In the genomic region with DNA sequence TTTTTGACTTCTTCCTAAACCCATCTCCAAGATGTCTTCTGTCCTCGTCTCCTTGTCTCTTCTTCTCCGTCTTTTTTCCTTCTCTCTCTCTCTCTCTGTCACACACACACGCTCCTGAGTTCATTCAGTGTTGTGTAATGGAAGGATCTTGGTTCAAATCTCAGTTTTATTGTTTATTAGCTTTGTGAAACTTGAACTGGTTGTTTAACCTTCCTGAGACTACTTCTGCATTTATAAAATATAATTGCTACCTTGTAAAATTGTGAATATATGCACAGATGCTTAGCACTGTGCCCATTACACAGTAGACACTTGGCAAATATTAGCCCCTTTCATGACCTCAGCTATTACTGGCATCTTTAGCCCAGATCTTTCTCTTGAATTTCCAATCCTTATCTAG, we compare ENCODE assay signal across 21 cellular contexts. TPM values are rescaled to one million over a fixed set of nuclear protein-coding genes. Genes with fewer than 3 reads are reported as not detected.
DNase-seq lines count a peak whose midpoint lies in the region; ATAC-seq and TF ChIP-seq lines count a peak whose summit lies in the region.
"Had no signal": no experiment of that assay in that cellular context is flagged by ENCODE, and none has a peak within 500 bp of the region (broad histone marks: within the 10 kb centered on the region; RNA-seq: fewer than 3 reads in every experiment).

No MANE protein-coding gene starts in this region.

- ATAC-seq in HG03469 (IDR thresholded peaks at IDR 0.05; ENCODE audit: unreplicated experiment) = no peak
- ATAC-seq: body of pancreas, GM23338, sciatic nerve, SK-N-SH treated with all-trans-retinoic acid at 6 μM for 48 hours had no signal

- H3K79me2 ChIP-seq in parathyroid adenoma = no peaks in the 10 kb centered on the region

- peak overlapping the region; percentile 1 for H2AFZ ChIP-seq in parathyroid adenoma
- H2AFZ ChIP-seq: GM23338 had no signal

- H3K9me3 ChIP-seq in parathyroid adenoma (ENCODE audit: control insufficient read depth, low read length) = no peaks in the 10 kb centered on the region
- H3K9me3 ChIP-seq: body of pancreas, uterus had no signal

- peaks cover 12% of the 10 kb centered on the region for H3K4me1 ChIP-seq in parathyroid adenoma

- peak overlapping the region; percentile 81 for H3K4me3 Mint-ChIP-seq in activated naive CD4-positive, alpha-beta T cell treated with anti-CD3 and anti-CD28 coated beads, Interleukin-2, amount 10 ng/mL, durations not matched to agents 7 days and 5 days
- H3K4me3 Mint-ChIP-seq in activated naive CD4-positive, alpha-beta T cell treated with anti-CD3 and anti-CD28 coated beads for 36 hours = no peak overlapping the region
- H3K4me3 Mint-ChIP-seq in IgD-negative memory B cell = peak overlapping the region; percentile 3 to 99 (median 56)
- H3K4me3 Mint-ChIP-seq: GM23338 had no signal

- H3K36me3 ChIP-seq in parathyroid adenoma (ENCODE audit: control insufficient read depth, insufficient read depth, low read length) = no peaks in the 10 kb centered on the region
- H3K36me3 ChIP-seq: uterus had no signal

- no peak for DNase-seq in activated naive CD4-positive, alpha-beta T cell treated with anti-CD3 and anti-CD28 coated beads, Interleukin-2, amount 10 ng/mL, durations not matched to agents 7 days and 5 days
- no peak for DNase-seq in activated naive CD4-positive, alpha-beta T cell treated with anti-CD3 and anti-CD28 coated beads for 36 hours
- DNase-seq in dorsolateral prefrontal cortex = no peak
- no peak for DNase-seq in NAMALWA (ENCODE audit: low spot score)
- no peak for DNase-seq in NCI-H2171 treated with DMSO at 0.1 percent for 48 hours (lab: John Stamatoyannopoulos, UW)
- DNase-seq: activated gamma-delta T cell treated with Interleukin-2 at 50 U/mL for 16 hours, body of pancreas, COR-L47, foreskin fibroblast, kidney glomerular epithelial cell, midbrain, MM.1S, NCI-H1694 treated with DMSO at 0.1 percent for 48 hours, NCI-H446 treated with DMSO at 0.1 percent for 48 hours, uterus had no signal

- H3K27ac ChIP-seq in dorsolateral prefrontal cortex (peak overlapping the region in 40 of 59 donors; percentile 2 to 99 (median 93)), parathyroid adenoma (no peak overlapping the region)
- H3K27ac ChIP-seq: uterus had no signal

- H3K27me3 Mint-ChIP-seq in activated naive CD4-positive, alpha-beta T cell treated with anti-CD3 and anti-CD28 coated beads, Interleukin-2, amount 10 ng/mL, durations not matched to agents 7 days and 5 days = no peaks in the 10 kb centered on the region
- no peaks in the 10 kb centered on the region for H3K27me3 Mint-ChIP-seq in activated naive CD4-positive, alpha-beta T cell treated with anti-CD3 and anti-CD28 coated beads for 36 hours (ENCODE audit: low read depth)
- H3K27me3 Mint-ChIP-seq in IgD-negative memory B cell = no peaks in the 10 kb centered on the region

- no peak overlapping the region for H3K9ac ChIP-seq in parathyroid adenoma

- CTCF ChIA-PET in activated naive CD4-positive, alpha-beta T cell treated with anti-CD3 and anti-CD28 coated beads, Interleukin-2, amount 10 ng/mL, durations not matched to agents 7 days and 5 days (lab: Charles Lee) = interaction anchor here (1.3 to 1.8 kb wide), 2 partner anchors 17 to 21 kb away, joined by 3 to 7 read pairs; no protein-coding TSS in a partner anchor
- CTCF ChIA-PET in activated naive CD4-positive, alpha-beta T cell treated with anti-CD3 and anti-CD28 coated beads for 36 hours (lab: Charles Lee) = interaction anchor here (1.0 to 1.4 kb wide), 3 partner anchors 41 to 165 kb away, joined by 3 read pairs; partner anchors contain the start of gene RANBP3L

- peaks cover 28% of the 10 kb centered on the region for H3K4me1 Mint-ChIP-seq in activated naive CD4-positive, alpha-beta T cell treated with anti-CD3 and anti-CD28 coated beads, Interleukin-2, amount 10 ng/mL, durations not matched to agents 7 days and 5 days
- H3K4me1 Mint-ChIP-seq in activated naive CD4-positive, alpha-beta T cell treated with anti-CD3 and anti-CD28 coated beads for 36 hours (ENCODE audit: low read depth) = peaks cover 33% of the 10 kb centered on the region
- peaks cover 17 to 30% (median 29%) of the 10 kb centered on the region in 3 donors for H3K4me1 Mint-ChIP-seq in IgD-negative memory B cell

- H3K27ac Mint-ChIP-seq in activated naive CD4-positive, alpha-beta T cell treated with anti-CD3 and anti-CD28 coated beads, Interleukin-2, amount 10 ng/mL, durations not matched to agents 7 days and 5 days = no peak overlapping the region
- H3K27ac Mint-ChIP-seq in activated naive CD4-positive, alpha-beta T cell treated with anti-CD3 and anti-CD28 coated beads for 36 hours = no peak overlapping the region
- H3K27ac Mint-ChIP-seq in IgD-negative memory B cell = peak overlapping the region in 2 of 3 donors; percentile 8 to 81
- H3K27ac Mint-ChIP-seq: GM23338 had no signal

- H3K4me3 ChIP-seq in dorsolateral prefrontal cortex (no peak overlapping the region), parathyroid adenoma (ENCODE audit: low read depth, low read length) (no peak overlapping the region)
- H3K4me3 ChIP-seq: body of pancreas, GM23338, uterus had no signal

- H3K27me3 ChIP-seq in dorsolateral prefrontal cortex (no peaks in the 10 kb centered on the region), parathyroid adenoma (ENCODE audit: control insufficient read depth, insufficient read depth, low read length) (no peaks in the 10 kb centered on the region)
- H3K27me3 ChIP-seq: body of pancreas, uterus had no signal

- H3K36me3 Mint-ChIP-seq in activated naive CD4-positive, alpha-beta T cell treated with anti-CD3 and anti-CD28 coated beads, Interleukin-2, amount 10 ng/mL, durations not matched to agents 7 days and 5 days = no peaks in the 10 kb centered on the region
- no peaks in the 10 kb centered on the region for H3K36me3 Mint-ChIP-seq in activated naive CD4-positive, alpha-beta T cell treated with anti-CD3 and anti-CD28 coated beads for 36 hours (ENCODE audit: low read depth)
- H3K36me3 Mint-ChIP-seq in IgD-negative memory B cell = no peaks in the 10 kb centered on the region

- no peak overlapping the region for H3K4me2 ChIP-seq in parathyroid adenoma (ENCODE audit: low read length)
- H3K4me2 ChIP-seq: GM23338 had no signal

- no peak for TF ChIP-seq CTCF in dorsolateral prefrontal cortex (IDR thresholded peaks at IDR 0.05 in 54 of 56, conservative IDR thresholded peaks at IDR 0.05 in 2 of 56; ENCODE audit: low read depth in 1 of 56, partially characterized antibody in 56 of 56)
- TF ChIP-seq CTCF in parathyroid adenoma (IDR thresholded peaks at IDR 0.05) = no peak

- no peaks in the 10 kb centered on the region for H3K9me3 Mint-ChIP-seq in activated naive CD4-positive, alpha-beta T cell treated with anti-CD3 and anti-CD28 coated beads, Interleukin-2, amount 10 ng/mL, durations not matched to agents 7 days and 5 days
- H3K9me3 Mint-ChIP-seq in activated naive CD4-positive, alpha-beta T cell treated with anti-CD3 and anti-CD28 coated beads for 36 hours = no peaks in the 10 kb centered on the region
- no peaks in the 10 kb centered on the region for H3K9me3 Mint-ChIP-seq in IgD-negative memory B cell

- intact Hi-C loops in activated naive CD4-positive, alpha-beta T cell treated with anti-CD3 and anti-CD28 coated beads for 36 hours (cut with micrococcal nuclease) = loop anchor here (5.0 to 10.0 kb wide), 10 partner anchors 342 to 1478 kb away; partner anchors contain the start of genes DNAJC21, IL7R, NUP155 and SPEF2
- intact Hi-C loops in dorsolateral prefrontal cortex (cut with DNase I) = loop anchor here (5.0 to 10.0 kb wide), 6 partner anchors 58 to 631 kb away; partner anchors contain the start of genes NIPBL (in 2 of the 2) and RANBP3L (in 2 of the 2)

RNA-seq across cellular contexts. Expression of gene NADK2, which starts 2.4 kb away (rescaled TPM):
- total RNA-seq in activated naive CD4-positive, alpha-beta T cell treated with anti-CD3 and anti-CD28 coated beads for 36 hours = 10 to 100 TPM; 19.9 to 20.0 TPM
- polyA plus RNA-seq in IgD-negative memory B cell = 4.1 TPM
- 100 to 1,000 TPM in 2 of 120 experiments, 10 to 100 TPM in 118; 33.0 to 108 (median 60.6) TPM for total RNA-seq in dorsolateral prefrontal cortex

RNA-seq across cellular contexts. Expression of gene RANBP3L, which starts 57.6 kb away (rescaled TPM):
- under 1 TPM in 1 of 2 experiments, not detected in 1; 0.10 TPM for total RNA-seq in activated naive CD4-positive, alpha-beta T cell treated with anti-CD3 and anti-CD28 coated beads for 36 hours
- not detected for polyA plus RNA-seq in IgD-negative memory B cell
- total RNA-seq in dorsolateral prefrontal cortex = 100 to 1,000 TPM in 5 of 120 experiments, 10 to 100 TPM in 114, 1 to 10 TPM in 1; 9.4 to 167 (median 48.5) TPM
- total RNA-seq: GM23338 had no signal
- polyA plus RNA-seq: GM23338 had no signal

Comparison
In these comparisons a context has a peak if more than half of its experiments do, and no peak if none do; other contexts are left out.
1. H3K27ac Mint-ChIP-seq: peak in IgD-negative memory B cell (2 of 3); none in activated naive CD4-positive, alpha-beta T cell treated with anti-CD3 and anti-CD28 coated beads, Interleukin-2, amount 10 ng/mL, durations not matched to agents 7 days and 5 days (single experiment) and activated naive CD4-positive, alpha-beta T cell treated with anti-CD3 and anti-CD28 coated beads for 36 hours (single experiment).
2. RNA of gene RANBP3L, which starts 57.6 kb away (total RNA-seq): 9.4 to 167 TPM in dorsolateral prefrontal cortex; 0.10 TPM in activated naive CD4-positive, alpha-beta T cell treated with anti-CD3 and anti-CD28 coated beads for 36 hours; every median in the first group is over 4 times any median in the second.